In genomic region chr14:101711041-101711861, GRCh38 we compare ENCODE assay signal across 22 cellular contexts. TPM values are rescaled to one million over a fixed set of nuclear protein-coding genes. Genes with fewer than 3 reads are reported as not detected.
DNase-seq lines count a peak whose midpoint lies in the region; ATAC-seq and TF ChIP-seq lines count a peak whose summit lies in the region.
"Had no signal": no experiment of that assay in that cellular context is flagged by ENCODE, and none has a peak within 500 bp of the region (broad histone marks: within the 10 kb centered on the region; RNA-seq: fewer than 3 reads in every experiment).

No MANE protein-coding gene starts in this region.

- peak overlapping the region; percentile 55 to 92 (median 85) for H3K27ac Mint-ChIP-seq in CD4-positive, CD25-positive, alpha-beta regulatory T cell
- H3K27ac Mint-ChIP-seq in endodermal cell (no peak overlapping the region), natural killer cell (peak overlapping the region; percentile 90)
- H3K27ac Mint-ChIP-seq: activated naive CD8-positive, alpha-beta T cell treated with anti-CD3 and anti-CD28 coated beads, Interleukin-2, amount 50 U/mL, for 24 hours; brain; stimulated activated naive B cell treated with anti-CD40 and anti-IgM and Interleukin-4, amounts not matched to agents 10 μg/mL and 1 μg/mL and 100 μg/mL, for 72 hours; type B pancreatic cell had no signal

- no peaks in the 10 kb centered on the region for H3K36me3 ChIP-seq in CD4-positive, CD25-positive, alpha-beta regulatory T cell (ENCODE audit: control insufficient read depth, insufficient read depth, low read length)
- H3K36me3 ChIP-seq in endodermal cell (ENCODE audit: control insufficient read depth, insufficient read depth, low read length): no peaks in the 10 kb centered on the region
- H3K36me3 ChIP-seq: HAP-1 had no signal

- peak overlapping the region in 1 of 4 donors; percentile 84 for H3K4me3 Mint-ChIP-seq in CD4-positive, CD25-positive, alpha-beta regulatory T cell
- H3K4me3 Mint-ChIP-seq in endodermal cell (no peak overlapping the region), natural killer cell (peak overlapping the region; percentile 65)
- H3K4me3 Mint-ChIP-seq: activated naive CD8-positive, alpha-beta T cell treated with anti-CD3 and anti-CD28 coated beads, Interleukin-2, amount 50 U/mL, for 24 hours; brain; stimulated activated naive B cell treated with anti-CD40 and anti-IgM and Interleukin-4, amounts not matched to agents 10 μg/mL and 1 μg/mL and 100 μg/mL, for 72 hours; T-cell; type B pancreatic cell had no signal

- in situ Hi-C loops in KBM-7 (cut with MboI; ENCODE audit: low pct_unique_long_range_greater_than_20kb, low sequenced_read_pairs): no loop called here

- H3K27me3 Mint-ChIP-seq in CD4-positive, CD25-positive, alpha-beta regulatory T cell: no peaks in the 10 kb centered on the region
- peaks cover 8% of the 10 kb centered on the region for H3K27me3 Mint-ChIP-seq in endodermal cell (ENCODE audit: insufficient read depth)
- no peaks in the 10 kb centered on the region for H3K27me3 Mint-ChIP-seq in natural killer cell (ENCODE audit: low read depth in 2 of 2)
- H3K27me3 Mint-ChIP-seq: activated naive CD8-positive, alpha-beta T cell treated with anti-CD3 and anti-CD28 coated beads, Interleukin-2, amount 50 U/mL, for 24 hours; T-cell had no signal

- no peak for TF ChIP-seq CTCF in endodermal cell (conservative IDR thresholded peaks at IDR 0.05)
- no peak for TF ChIP-seq CTCF in natural killer cell (IDR thresholded peaks at IDR 0.05)

- H3K36me3 Mint-ChIP-seq in CD4-positive, CD25-positive, alpha-beta regulatory T cell: peaks cover 4% of the 10 kb centered on the region
- no peaks in the 10 kb centered on the region for H3K36me3 Mint-ChIP-seq in endodermal cell (ENCODE audit: low read depth)
- no peaks in the 10 kb centered on the region for H3K36me3 Mint-ChIP-seq in natural killer cell
- H3K36me3 Mint-ChIP-seq: brain; stimulated activated naive B cell treated with anti-CD40 and anti-IgM and Interleukin-4, amounts not matched to agents 10 μg/mL and 1 μg/mL and 100 μg/mL, for 72 hours; T-cell; type B pancreatic cell had no signal

- H3K4me1 ChIP-seq in CD4-positive, CD25-positive, alpha-beta regulatory T cell (ENCODE audit: control insufficient read depth, insufficient read depth, low read length, poor library complexity, severe bottlenecking): peaks cover 26% of the 10 kb centered on the region
- H3K4me1 ChIP-seq in endodermal cell (ENCODE audit: control insufficient read depth, insufficient read depth, low read length): peaks cover 2% of the 10 kb centered on the region

- no peak overlapping the region for H3K9ac ChIP-seq in endodermal cell (ENCODE audit: extremely low read depth, low read length, poor library complexity, severe bottlenecking)

- H3K4me1 Mint-ChIP-seq in CD4-positive, CD25-positive, alpha-beta regulatory T cell: peaks cover 6 to 44% (median 32%) of the 10 kb centered on the region in 4 donors
- H3K4me1 Mint-ChIP-seq in endodermal cell (peaks cover 7% of the 10 kb centered on the region), natural killer cell (peaks cover 57 to 72% of the 10 kb centered on the region in 2 donors)

- H3K27ac ChIP-seq in CD4-positive, CD25-positive, alpha-beta regulatory T cell (ENCODE audit: insufficient read depth, low read length, poor library complexity, severe bottlenecking): no peak overlapping the region
- H3K27ac ChIP-seq in endodermal cell (ENCODE audit: low read depth, low read length): peak overlapping the region; percentile 24

- DNase-seq in CD4-positive, CD25-positive, alpha-beta regulatory T cell: no peak
- DNase-seq in ELF-1 (ENCODE audit: low read depth, low spot score) (peak; percentile 39), endodermal cell (peak; percentile 55), natural killer cell (peak; percentile 31), KBM-7 (no peak), HK-2 (ENCODE audit: unreplicated experiment) (no peak)
- DNase-seq: activated naive CD8-positive, alpha-beta T cell treated with anti-CD3 and anti-CD28 coated beads, Interleukin-2, amount 50 U/mL, for 24 hours; cortex of kidney; foreskin fibroblast; hippocampal formation; NCI-H1436 treated with DMSO at 0.1 percent for 48 hours; NCI-H2171; NCI-H526 treated with DMSO at 0.1 percent for 48 hours; retina; Right ventricle myocardium superior; stimulated activated naive B cell treated with anti-CD40 and anti-IgM and Interleukin-4, amounts not matched to agents 10 μg/mL and 1 μg/mL and 100 μg/mL, for 72 hours had no signal

- WGBS in endodermal cell (ENCODE audit: insufficient coverage in 1 of 2, insufficient read length in 1 of 2), 2 experiments: 93 to 95% methylated on average over 3 to 11 of the region's 13 CpGs

- no peak overlapping the region for H3K4me3 ChIP-seq in CD4-positive, CD25-positive, alpha-beta regulatory T cell (ENCODE audit: low read depth, low read length)
- no peak overlapping the region for H3K4me3 ChIP-seq in endodermal cell (ENCODE audit: low read length)
- H3K4me3 ChIP-seq: HAP-1 had no signal

- ATAC-seq in CD4-positive, CD25-positive, alpha-beta regulatory T cell (ENCODE audit: low read depth in 2 of 2): no peak
- ATAC-seq in natural killer cell: peak in 1 of 3 donors; percentile 11
- no peak for ATAC-seq in HG03280 (IDR thresholded peaks at IDR 0.05; ENCODE audit: unreplicated experiment)
- ATAC-seq in GM21619 (IDR thresholded peaks at IDR 0.05; ENCODE audit: unreplicated experiment): no peak
- ATAC-seq: activated naive CD8-positive, alpha-beta T cell treated with anti-CD3 and anti-CD28 coated beads, Interleukin-2, amount 50 U/mL, for 24 hours; stimulated activated naive B cell treated with anti-CD40 and anti-IgM and Interleukin-4, amounts not matched to agents 10 μg/mL and 1 μg/mL and 100 μg/mL, for 72 hours; T-cell had no signal

- no peaks in the 10 kb centered on the region for H3K27me3 ChIP-seq in CD4-positive, CD25-positive, alpha-beta regulatory T cell (ENCODE audit: control insufficient read depth, insufficient read depth, low read length)
- H3K27me3 ChIP-seq in endodermal cell (ENCODE audit: control insufficient read depth, insufficient read depth, low read length, poor library complexity, severe bottlenecking): no peaks in the 10 kb centered on the region

- no peaks in the 10 kb centered on the region for H3K9me3 ChIP-seq in CD4-positive, CD25-positive, alpha-beta regulatory T cell (ENCODE audit: control insufficient read depth in 2 of 2, low read length in 2 of 2)
- H3K9me3 ChIP-seq in endodermal cell (ENCODE audit: control insufficient read depth, low read length): peaks cover 5% of the 10 kb centered on the region
- H3K9me3 ChIP-seq: HAP-1 had no signal

- intact Hi-C loops in natural killer cell (cut with micrococcal nuclease): no loop called here

- no peaks in the 10 kb centered on the region for H3K9me3 Mint-ChIP-seq in CD4-positive, CD25-positive, alpha-beta regulatory T cell
- H3K9me3 Mint-ChIP-seq in endodermal cell (peaks cover 10% of the 10 kb centered on the region), natural killer cell (no peaks in the 10 kb centered on the region)
- H3K9me3 Mint-ChIP-seq: activated naive CD8-positive, alpha-beta T cell treated with anti-CD3 and anti-CD28 coated beads, Interleukin-2, amount 50 U/mL, for 24 hours; stimulated activated naive B cell treated with anti-CD40 and anti-IgM and Interleukin-4, amounts not matched to agents 10 μg/mL and 1 μg/mL and 100 μg/mL, for 72 hours; type B pancreatic cell had no signal

RNA-seq across cellular contexts. Expression of gene PPP2R5C, which starts 50.3 kb away (rescaled TPM):
- 650 TPM for total RNA-seq in CD4-positive, CD25-positive, alpha-beta regulatory T cell
- 100 to 1,000 TPM; 244 to 294 (median 270) TPM for polyA plus RNA-seq in CD4-positive, CD25-positive, alpha-beta regulatory T cell
- total RNA-seq in endodermal cell (100 to 1,000 TPM; 116 to 117 TPM), natural killer cell (100 to 1,000 TPM; 716 to 779 (median 736) TPM)
- polyA plus RNA-seq in endodermal cell (2013, experiment 1 of 2): 151 TPM
- polyA plus RNA-seq in endodermal cell (2013, experiment 2 of 2): 146 TPM

Comparison
In these comparisons a context has a peak if more than half of its experiments do, and no peak if none do; other contexts are left out.
1. DNase-seq: peak in ELF-1 (single experiment), endodermal cell (single experiment) and natural killer cell (single experiment); none in CD4-positive, CD25-positive, alpha-beta regulatory T cell (0 of 3), KBM-7 (single experiment) and HK-2 (single experiment).